In the genomic region with DNA sequence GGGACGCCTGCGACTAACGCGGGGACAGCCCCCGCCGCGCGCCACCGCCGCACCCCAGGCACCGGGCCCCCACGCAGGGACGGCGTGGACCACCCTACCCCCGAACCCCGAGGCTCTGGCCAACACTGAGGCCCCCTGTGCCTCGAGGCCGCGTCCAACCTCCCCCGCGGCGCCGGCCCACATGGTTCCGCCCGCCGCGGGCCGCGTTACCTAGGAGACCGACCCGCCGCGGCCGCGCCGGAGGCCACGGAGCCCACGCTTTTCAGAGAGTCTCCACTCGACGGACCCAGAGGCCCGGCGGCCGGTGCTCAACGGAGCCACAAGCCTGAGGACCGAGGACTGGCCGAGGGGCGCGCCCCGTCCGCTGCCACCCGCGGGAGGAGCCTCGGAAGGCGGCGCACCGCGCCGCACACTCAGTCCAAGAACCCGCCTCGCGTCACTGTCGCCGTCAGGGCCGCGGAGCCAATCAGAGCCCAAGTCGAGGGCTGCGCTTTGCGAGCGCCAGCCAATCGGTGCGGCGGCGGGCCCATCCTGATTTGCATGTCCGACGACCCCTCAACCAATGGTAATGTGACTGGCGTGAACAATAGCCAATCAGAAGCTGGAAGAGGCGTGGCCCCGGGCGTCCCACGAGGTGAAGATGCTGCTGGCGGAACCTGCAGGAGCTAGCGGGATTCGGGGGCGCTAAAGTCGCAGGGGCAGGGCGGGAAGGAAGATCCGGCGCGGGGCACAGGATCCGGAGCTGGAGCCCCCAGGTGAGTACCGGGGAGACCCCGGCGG, we compare ENCODE assay signal across 1 cellular context.
A peak's percentile ranks its signal among the peaks of the same experiment; 100 is the strongest.
TF ChIP-seq lines count a peak whose summit lies in the region.

Gene NPHP4 (minus strand): TSS at position 392 of the 780 bp plus-strand sequence. CDS start 6,136 bp downstream, outside the sequence.

TF ChIP-seq in K562, 482 proteins besides CTCF, POLR2A, EP300 and RAD21 (continued from another document and continues in another):
- peak; percentile 92 for TF ChIP-seq JUND (IDR thresholded peaks at IDR 0.05; ENCODE audit: borderline replicate concordance, low read depth, low read length)
- TF ChIP-seq JUND (tag; IDR thresholded peaks at IDR 0.05; ENCODE audit: borderline replicate concordance, low read depth, low read length), result peak; percentile 27; the same call in 1 of the 3 replicates
- peak; percentile 66 for TF ChIP-seq SMAD4 (CRISPR knock-in tag; conservative IDR thresholded peaks at IDR 0.05)
- TF ChIP-seq GATAD2B (IDR thresholded peaks at IDR 0.05; ENCODE audit: borderline replicate concordance), result peak; percentile 88
- TF ChIP-seq NFIX (CRISPR knock-in tag; IDR thresholded peaks at IDR 0.05; ENCODE audit: low read depth), result no peak
- peak; percentile 38; the same call in 1 of the 2 replicates for TF ChIP-seq POLR2AphosphoS5 (IDR thresholded peaks at IDR 0.05; ENCODE audit: control insufficient read depth, insufficient read depth, low read depth, low read length)
- TF ChIP-seq, protein P1, sequence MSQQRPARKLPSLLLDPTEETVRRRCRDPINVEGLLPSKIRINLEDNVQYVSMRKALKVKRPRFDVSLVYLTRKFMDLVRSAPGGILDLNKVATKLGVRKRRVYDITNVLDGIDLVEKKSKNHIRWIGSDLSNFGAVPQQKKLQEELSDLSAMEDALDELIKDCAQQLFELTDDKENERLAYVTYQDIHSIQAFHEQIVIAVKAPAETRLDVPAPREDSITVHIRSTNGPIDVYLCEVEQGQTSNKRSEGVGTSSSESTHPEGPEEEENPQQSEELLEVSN (IDR thresholded peaks at IDR 0.05; ENCODE audit: borderline replicate concordance in 1 of 2, extremely low read depth in 1 of 2, insufficient read depth in 1 of 2, insufficient read length in 1 of 2, low read depth in 1 of 2, low read length in 1 of 2, poor library complexity in 1 of 2, severe bottlenecking in 1 of 2), result peak in 1 of 2 experiments; percentile 13
- TF ChIP-seq RBFOX2 (IDR thresholded peaks at IDR 0.05; ENCODE audit: low read depth, low read length), result peak; percentile 85
- TF ChIP-seq CHD2 (IDR thresholded peaks at IDR 0.05; ENCODE audit: low read depth, low read length), result peak; percentile 91
- TF ChIP-seq FIP1L1 (IDR thresholded peaks at IDR 0.05; ENCODE audit: low read depth, low read length, poor library complexity, severe bottlenecking), result peak; percentile 84
- TF ChIP-seq, protein P2, sequence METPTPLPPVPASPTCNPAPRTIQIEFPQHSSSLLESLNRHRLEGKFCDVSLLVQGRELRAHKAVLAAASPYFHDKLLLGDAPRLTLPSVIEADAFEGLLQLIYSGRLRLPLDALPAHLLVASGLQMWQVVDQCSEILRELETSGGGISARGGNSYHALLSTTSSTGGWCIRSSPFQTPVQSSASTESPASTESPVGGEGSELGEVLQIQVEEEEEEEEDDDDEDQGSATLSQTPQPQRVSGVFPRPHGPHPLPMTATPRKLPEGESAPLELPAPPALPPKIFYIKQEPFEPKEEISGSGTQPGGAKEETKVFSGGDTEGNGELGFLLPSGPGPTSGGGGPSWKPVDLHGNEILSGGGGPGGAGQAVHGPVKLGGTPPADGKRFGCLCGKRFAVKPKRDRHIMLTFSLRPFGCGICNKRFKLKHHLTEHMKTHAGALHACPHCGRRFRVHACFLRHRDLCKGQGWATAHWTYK (CRISPR knock-in tag; IDR thresholded peaks at IDR 0.05), result peak; percentile 55; the same call in 1 of the 2 replicates
- TF ChIP-seq HDAC2 (IDR thresholded peaks at IDR 0.05), result peak; percentile 74; the same call in 1 of the 2 replicates
- TF ChIP-seq, protein P3, sequence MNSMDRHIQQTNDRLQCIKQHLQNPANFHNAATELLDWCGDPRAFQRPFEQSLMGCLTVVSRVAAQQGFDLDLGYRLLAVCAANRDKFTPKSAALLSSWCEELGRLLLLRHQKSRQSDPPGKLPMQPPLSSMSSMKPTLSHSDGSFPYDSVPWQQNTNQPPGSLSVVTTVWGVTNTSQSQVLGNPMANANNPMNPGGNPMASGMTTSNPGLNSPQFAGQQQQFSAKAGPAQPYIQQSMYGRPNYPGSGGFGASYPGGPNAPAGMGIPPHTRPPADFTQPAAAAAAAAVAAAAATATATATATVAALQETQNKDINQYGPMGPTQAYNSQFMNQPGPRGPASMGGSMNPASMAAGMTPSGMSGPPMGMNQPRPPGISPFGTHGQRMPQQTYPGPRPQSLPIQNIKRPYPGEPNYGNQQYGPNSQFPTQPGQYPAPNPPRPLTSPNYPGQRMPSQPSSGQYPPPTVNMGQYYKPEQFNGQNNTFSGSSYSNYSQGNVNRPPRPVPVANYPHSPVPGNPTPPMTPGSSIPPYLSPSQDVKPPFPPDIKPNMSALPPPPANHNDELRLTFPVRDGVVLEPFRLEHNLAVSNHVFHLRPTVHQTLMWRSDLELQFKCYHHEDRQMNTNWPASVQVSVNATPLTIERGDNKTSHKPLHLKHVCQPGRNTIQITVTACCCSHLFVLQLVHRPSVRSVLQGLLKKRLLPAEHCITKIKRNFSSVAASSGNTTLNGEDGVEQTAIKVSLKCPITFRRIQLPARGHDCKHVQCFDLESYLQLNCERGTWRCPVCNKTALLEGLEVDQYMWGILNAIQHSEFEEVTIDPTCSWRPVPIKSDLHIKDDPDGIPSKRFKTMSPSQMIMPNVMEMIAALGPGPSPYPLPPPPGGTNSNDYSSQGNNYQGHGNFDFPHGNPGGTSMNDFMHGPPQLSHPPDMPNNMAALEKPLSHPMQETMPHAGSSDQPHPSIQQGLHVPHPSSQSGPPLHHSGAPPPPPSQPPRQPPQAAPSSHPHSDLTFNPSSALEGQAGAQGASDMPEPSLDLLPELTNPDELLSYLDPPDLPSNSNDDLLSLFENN (IDR thresholded peaks at IDR 0.05; ENCODE audit: low read depth in 2 of 2, low read length in 2 of 2), result 0 out of 4 replicates have a peak, but pooled peaks of 1 of the 2 experiments have one; percentile 38
- peak; percentile 89 for TF ChIP-seq RFX1 (IDR thresholded peaks at IDR 0.05)
- 0 out of 2 replicates have a peak, but pooled peaks have one; percentile 72 for TF ChIP-seq SAFB (IDR thresholded peaks at IDR 0.05; ENCODE audit: borderline replicate concordance, low read depth, low read length)
- TF ChIP-seq CEBPZ (IDR thresholded peaks at IDR 0.05; ENCODE audit: borderline replicate concordance, low read depth, low read length), result peak; percentile 84
- peak; percentile 71 for TF ChIP-seq SUPT5H (IDR thresholded peaks at IDR 0.05)
- peak; percentile 89 for TF ChIP-seq BHLHE40 (IDR thresholded peaks at IDR 0.05; ENCODE audit: low read length)
- peak; percentile 94 for TF ChIP-seq POLR2G (IDR thresholded peaks at IDR 0.05; ENCODE audit: low read depth, low read length)
- TF ChIP-seq, protein P4, sequence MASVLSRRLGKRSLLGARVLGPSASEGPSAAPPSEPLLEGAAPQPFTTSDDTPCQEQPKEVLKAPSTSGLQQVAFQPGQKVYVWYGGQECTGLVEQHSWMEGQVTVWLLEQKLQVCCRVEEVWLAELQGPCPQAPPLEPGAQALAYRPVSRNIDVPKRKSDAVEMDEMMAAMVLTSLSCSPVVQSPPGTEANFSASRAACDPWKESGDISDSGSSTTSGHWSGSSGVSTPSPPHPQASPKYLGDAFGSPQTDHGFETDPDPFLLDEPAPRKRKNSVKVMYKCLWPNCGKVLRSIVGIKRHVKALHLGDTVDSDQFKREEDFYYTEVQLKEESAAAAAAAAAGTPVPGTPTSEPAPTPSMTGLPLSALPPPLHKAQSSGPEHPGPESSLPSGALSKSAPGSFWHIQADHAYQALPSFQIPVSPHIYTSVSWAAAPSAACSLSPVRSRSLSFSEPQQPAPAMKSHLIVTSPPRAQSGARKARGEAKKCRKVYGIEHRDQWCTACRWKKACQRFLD (CRISPR knock-in tag; IDR thresholded peaks at IDR 0.05), result no peak
- no peak for TF ChIP-seq NCOA1 (IDR thresholded peaks at IDR 0.05; ENCODE audit: low read depth)
- peak; percentile 16; the same call in 1 of the 2 replicates for TF ChIP-seq JUN (IDR thresholded peaks at IDR 0.05; ENCODE audit: borderline replicate concordance, low read depth, low read length)
- TF ChIP-seq JUN (CRISPR knock-in tag; IDR thresholded peaks at IDR 0.05; ENCODE audit: borderline replicate concordance), result peak; percentile 27; the same call in 1 of the 2 replicates
- peak; percentile 52; the same call in 1 of the 2 replicates for TF ChIP-seq GABPA (tag; conservative IDR thresholded peaks at IDR 0.05; ENCODE audit: low read depth)
- TF ChIP-seq MTA3 (IDR thresholded peaks at IDR 0.05; ENCODE audit: borderline replicate concordance), result peak; percentile 82; the same call in 1 of the 2 replicates
- no peak; the same call in 1 of the 2 replicates for TF ChIP-seq LCOR (CRISPR knock-in tag; IDR thresholded peaks at IDR 0.05)
- peak; percentile 92 for TF ChIP-seq CREB1 (IDR thresholded peaks at IDR 0.05)
- peak; percentile 95 for TF ChIP-seq CREB1 (CRISPR knock-in tag; IDR thresholded peaks at IDR 0.05)
- TF ChIP-seq ZNF778 (CRISPR knock-in tag; IDR thresholded peaks at IDR 0.05), result no peak
- peak; percentile 39 for TF ChIP-seq HCFC1 (IDR thresholded peaks at IDR 0.05; ENCODE audit: low read depth, low read length)
- TF ChIP-seq, protein P5, sequence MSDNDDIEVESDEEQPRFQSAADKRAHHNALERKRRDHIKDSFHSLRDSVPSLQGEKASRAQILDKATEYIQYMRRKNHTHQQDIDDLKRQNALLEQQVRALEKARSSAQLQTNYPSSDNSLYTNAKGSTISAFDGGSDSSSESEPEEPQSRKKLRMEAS (CRISPR knock-in tag; IDR thresholded peaks at IDR 0.05), result peak; percentile 71
- TF ChIP-seq RBM34 (IDR thresholded peaks at IDR 0.05; ENCODE audit: borderline replicate concordance, insufficient read depth, low read length), result no peak
- no peak for TF ChIP-seq U2AF2 (optimal IDR thresholded peaks at IDR 0.05; ENCODE audit: low read depth, low read length)
- TF ChIP-seq U2AF1 (optimal IDR thresholded peaks at IDR 0.05; ENCODE audit: low read depth, low read length), result no peak
- TF ChIP-seq, protein P6, sequence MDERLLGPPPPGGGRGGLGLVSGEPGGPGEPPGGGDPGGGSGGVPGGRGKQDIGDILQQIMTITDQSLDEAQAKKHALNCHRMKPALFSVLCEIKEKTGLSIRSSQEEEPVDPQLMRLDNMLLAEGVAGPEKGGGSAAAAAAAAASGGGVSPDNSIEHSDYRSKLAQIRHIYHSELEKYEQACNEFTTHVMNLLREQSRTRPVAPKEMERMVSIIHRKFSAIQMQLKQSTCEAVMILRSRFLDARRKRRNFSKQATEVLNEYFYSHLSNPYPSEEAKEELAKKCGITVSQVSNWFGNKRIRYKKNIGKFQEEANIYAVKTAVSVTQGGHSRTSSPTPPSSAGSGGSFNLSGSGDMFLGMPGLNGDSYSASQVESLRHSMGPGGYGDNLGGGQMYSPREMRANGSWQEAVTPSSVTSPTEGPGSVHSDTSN (CRISPR knock-in tag; IDR thresholded peaks at IDR 0.05; ENCODE audit: low read depth), result peak; percentile 92
- TF ChIP-seq, protein P6 (tag; conservative IDR thresholded peaks at IDR 0.05; ENCODE audit: low read depth), result peak; percentile 99
- no peak for TF ChIP-seq ZSCAN32 (CRISPR knock-in tag; IDR thresholded peaks at IDR 0.05)
- peak; percentile 90 for TF ChIP-seq ZBTB7A (IDR thresholded peaks at IDR 0.05; ENCODE audit: borderline replicate concordance, control insufficient read depth, low read depth, low read length)
- TF ChIP-seq KDM4B (IDR thresholded peaks at IDR 0.05; ENCODE audit: borderline replicate concordance in 2 of 2, low read depth in 1 of 2), result peak in 1 of 2 experiments; percentile 41; a peak in 1 of 4 replicates
- peak; percentile 74; the same call in 1 of the 2 replicates for TF ChIP-seq CAMTA2 (CRISPR knock-in tag; conservative IDR thresholded peaks at IDR 0.05)
- TF ChIP-seq, protein P7, sequence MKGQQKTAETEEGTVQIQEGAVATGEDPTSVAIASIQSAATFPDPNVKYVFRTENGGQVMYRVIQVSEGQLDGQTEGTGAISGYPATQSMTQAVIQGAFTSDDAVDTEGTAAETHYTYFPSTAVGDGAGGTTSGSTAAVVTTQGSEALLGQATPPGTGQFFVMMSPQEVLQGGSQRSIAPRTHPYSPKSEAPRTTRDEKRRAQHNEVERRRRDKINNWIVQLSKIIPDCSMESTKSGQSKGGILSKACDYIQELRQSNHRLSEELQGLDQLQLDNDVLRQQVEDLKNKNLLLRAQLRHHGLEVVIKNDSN (CRISPR knock-in tag; IDR thresholded peaks at IDR 0.05), result peak; percentile 62
- TF ChIP-seq MXD1 (CRISPR knock-in tag; IDR thresholded peaks at IDR 0.05; ENCODE audit: borderline replicate concordance, poor library complexity, severe bottlenecking), result peak; percentile 72
- TF ChIP-seq MLX (CRISPR knock-in tag; conservative IDR thresholded peaks at IDR 0.05), result no peak
